ENCODE assay signal across 15 cellular contexts in the genomic region with DNA sequence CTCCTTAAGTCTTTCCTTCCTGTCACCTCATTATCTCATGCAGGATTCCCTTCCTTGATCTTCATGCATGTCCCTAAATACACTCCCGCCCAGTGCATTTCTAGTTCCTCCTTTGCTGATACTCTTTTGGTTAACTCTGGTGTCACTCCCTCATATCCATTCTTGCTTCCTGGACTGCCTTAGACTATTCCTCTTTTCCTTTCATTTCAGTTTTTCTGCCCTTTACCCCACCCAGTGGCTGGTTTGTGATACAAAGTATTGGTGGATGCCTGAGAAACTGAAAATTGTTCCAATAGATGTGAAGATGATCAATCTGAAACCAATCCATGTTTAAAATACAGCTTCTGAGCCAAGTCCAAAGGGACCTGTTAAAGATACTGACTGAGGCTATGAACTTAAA.
DNase-seq lines count a peak whose midpoint lies in the region; ATAC-seq and TF ChIP-seq lines count a peak whose summit lies in the region.
"Had no signal": no experiment of that assay in that cellular context is flagged by ENCODE, and none has a peak within 500 bp of the region (broad histone marks: within the 10 kb centered on the region; RNA-seq: fewer than 3 reads in every experiment).

No MANE protein-coding gene starts in this region.

- intact Hi-C loops in Caco-2 (cut with micrococcal nuclease; ENCODE audit: unreplicated experiment): loop anchor here (10.0 kb wide), 1 partner anchor 375 kb away; no protein-coding TSS in a partner anchor

- TF ChIP-seq CTCF in WERI-Rb-1 (IDR thresholded peaks at IDR 0.05; ENCODE audit: low read depth, low read length) (0 out of 2 replicates have a peak, but pooled peaks have one; percentile 4), Caco-2 (IDR thresholded peaks at IDR 0.05; ENCODE audit: insufficient read depth in 1 of 2, low read depth in 1 of 2, low read length in 1 of 2, severe bottlenecking in 1 of 2, unreplicated experiment in 1 of 2) (peak in 1 of 2 experiments; percentile 11)

- POLR2A ChIA-PET in Caco-2 (lab: Charles Lee): no interaction called here

- BruUV-seq in Caco-2 (replicated peaks; lab: Mats Ljungman, UMichigan): no TSS peak

- no peaks in the 10 kb centered on the region for H3K36me3 Mint-ChIP-seq in Caco-2 (ENCODE audit: insufficient read depth, unreplicated experiment)
- H3K36me3 Mint-ChIP-seq: CD8-positive, alpha-beta memory T cell; naive B cell had no signal

- DNase-seq in COR-L47 (lab: John Stamatoyannopoulos, UW) (peak; percentile 9), KBM-7 (peak; percentile 3), WERI-Rb-1 (no peak), lung microvascular endothelial cell (ENCODE audit: low read depth in 2 of 2) (peak; percentile 8 to 40), Caco-2 (no peak)
- DNase-seq: activated T-cell treated with anti-CD3 and anti-CD28 coated beads for 4 hours; CD8-positive, alpha-beta memory T cell; naive B cell; NCI-H1048; uterus had no signal

- H3K4me3 ChIP-seq in WERI-Rb-1 (ENCODE audit: low read depth, low read length): no peak overlapping the region
- no peak overlapping the region for H3K4me3 ChIP-seq in Caco-2 (ENCODE audit: low read depth, low read length)
- H3K4me3 ChIP-seq: smooth muscle cell, uterus had no signal

- CTCF ChIA-PET in Caco-2 (lab: Charles Lee): no interaction called here

- H3K36me3 ChIP-seq in WERI-Rb-1 (no peaks in the 10 kb centered on the region), Caco-2 (ENCODE audit: control insufficient read depth, insufficient read depth, low read length) (no peaks in the 10 kb centered on the region)
- H3K36me3 ChIP-seq: uterus had no signal

- ATAC-seq in HG03457 (IDR thresholded peaks at IDR 0.05; ENCODE audit: unreplicated experiment) (no peak), HG02981 (IDR thresholded peaks at IDR 0.05; ENCODE audit: unreplicated experiment) (no peak), GM18498 (IDR thresholded peaks at IDR 0.05; ENCODE audit: unreplicated experiment) (no peak)

- H3K27me3 ChIP-seq in WERI-Rb-1 (ENCODE audit: insufficient read depth, low read depth, severe bottlenecking) (no peaks in the 10 kb centered on the region), Caco-2 (replicated peaks; ENCODE audit: control insufficient read depth, insufficient read depth, low read length) (no peaks in the 10 kb centered on the region)
- H3K27me3 ChIP-seq: uterus had no signal

- no peaks in the 10 kb centered on the region for H3K4me1 ChIP-seq in Caco-2
- H3K4me1 ChIP-seq: uterus had no signal

- in situ Hi-C loops in KBM-7 (cut with MboI; ENCODE audit: low pct_unique_long_range_greater_than_20kb, low sequenced_read_pairs): no loop called here

- no peaks in the 10 kb centered on the region for H3K9me3 ChIP-seq in WERI-Rb-1 (ENCODE audit: severe bottlenecking)
- H3K9me3 ChIP-seq in Caco-2: no peaks in the 10 kb centered on the region
- H3K9me3 ChIP-seq: uterus had no signal

- no peak overlapping the region for H3K27ac Mint-ChIP-seq in Caco-2 (ENCODE audit: unreplicated experiment)
- H3K27ac Mint-ChIP-seq: CD8-positive, alpha-beta memory T cell; naive B cell had no signal

- no peaks in the 10 kb centered on the region for H3K4me1 Mint-ChIP-seq in Caco-2 (ENCODE audit: low read depth, unreplicated experiment)
- H3K4me1 Mint-ChIP-seq: CD8-positive, alpha-beta memory T cell; naive B cell had no signal

- H3K9me3 Mint-ChIP-seq in Caco-2 (ENCODE audit: unreplicated experiment): peaks cover 10% of the 10 kb centered on the region

- H3K4me3 Mint-ChIP-seq in Caco-2 (ENCODE audit: unreplicated experiment): no peak overlapping the region
- H3K4me3 Mint-ChIP-seq: CD8-positive, alpha-beta memory T cell; naive B cell had no signal

- H3K27ac ChIP-seq in WERI-Rb-1: no peak overlapping the region
- H3K27ac ChIP-seq: epithelial cell of prostate, uterus had no signal

- H3K27me3 Mint-ChIP-seq in Caco-2 (ENCODE audit: insufficient read depth, unreplicated experiment): peaks cover 10% of the 10 kb centered on the region

Comparison
In these comparisons a context has a peak if more than half of its experiments do, and no peak if none do; other contexts are left out.
1. DNase-seq: peak in COR-L47 (single experiment), KBM-7 (single experiment) and lung microvascular endothelial cell (2 of 2); none in WERI-Rb-1 (single experiment) and Caco-2 (0 of 2).